23 cellular contexts compared by ENCODE assay signal in the genomic region with DNA sequence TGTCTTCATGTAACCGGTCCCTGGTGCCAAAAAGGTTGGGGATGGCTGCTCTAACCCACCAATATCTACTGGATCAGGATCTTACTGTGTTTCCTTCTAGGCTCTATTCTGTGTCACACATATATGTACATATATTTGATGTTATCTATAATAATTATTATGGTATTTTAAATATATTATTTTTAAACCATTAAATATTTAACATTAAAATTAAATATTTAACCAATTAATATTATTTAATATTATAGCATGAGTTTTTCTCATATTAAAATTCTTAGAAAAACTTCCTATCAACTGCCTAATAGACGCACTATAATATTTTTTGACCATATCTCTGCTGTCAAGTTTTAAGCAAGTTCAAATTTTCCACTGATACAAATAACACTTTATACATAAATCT.
"Had no signal": no experiment of that assay in that cellular context is flagged by ENCODE, and none has a peak within 500 bp of the region (broad histone marks: within the 10 kb centered on the region; RNA-seq: fewer than 3 reads in every experiment).

No MANE protein-coding gene starts in this region.

- H3K36me3 ChIP-seq: MG63, SJSA1 had no signal

- H3K9me3 ChIP-seq: MG63, SJSA1 had no signal

- DNase-seq: IMR-90, Karpas-422, KG1, MG63, NCI-H1092, NCI-H1105 treated with DMSO at 0.1 percent for 48 hours, NCI-H1417 treated with DMSO at 0.1 percent for 48 hours, NCI-H146, NCI-H1694 treated with DMSO at 0.1 percent for 48 hours, NCI-H1930, NCI-H2081, NCI-H2107, NCI-H2227 treated with DMSO at 0.1 percent for 48 hours, NCI-H524, NCI-H69, NCI-H774, Right ventricle myocardium superior, RPMI8226, SIG-M5 had no signal

- ATAC-seq: HepG2 had no signal

- H3K4me3 ChIP-seq: MG63, SJSA1, SK-N-MC had no signal

- FAIRE-seq: HepG2, RCC 7860 had no signal

- H3K27ac ChIP-seq: SJSA1, SK-N-MC had no signal

- H3K27me3 ChIP-seq: MG63, SJSA1 had no signal

- H3K4me1 ChIP-seq: SJSA1 had no signal
